ENCODE assay signal across 8 cellular contexts in the genomic region with DNA sequence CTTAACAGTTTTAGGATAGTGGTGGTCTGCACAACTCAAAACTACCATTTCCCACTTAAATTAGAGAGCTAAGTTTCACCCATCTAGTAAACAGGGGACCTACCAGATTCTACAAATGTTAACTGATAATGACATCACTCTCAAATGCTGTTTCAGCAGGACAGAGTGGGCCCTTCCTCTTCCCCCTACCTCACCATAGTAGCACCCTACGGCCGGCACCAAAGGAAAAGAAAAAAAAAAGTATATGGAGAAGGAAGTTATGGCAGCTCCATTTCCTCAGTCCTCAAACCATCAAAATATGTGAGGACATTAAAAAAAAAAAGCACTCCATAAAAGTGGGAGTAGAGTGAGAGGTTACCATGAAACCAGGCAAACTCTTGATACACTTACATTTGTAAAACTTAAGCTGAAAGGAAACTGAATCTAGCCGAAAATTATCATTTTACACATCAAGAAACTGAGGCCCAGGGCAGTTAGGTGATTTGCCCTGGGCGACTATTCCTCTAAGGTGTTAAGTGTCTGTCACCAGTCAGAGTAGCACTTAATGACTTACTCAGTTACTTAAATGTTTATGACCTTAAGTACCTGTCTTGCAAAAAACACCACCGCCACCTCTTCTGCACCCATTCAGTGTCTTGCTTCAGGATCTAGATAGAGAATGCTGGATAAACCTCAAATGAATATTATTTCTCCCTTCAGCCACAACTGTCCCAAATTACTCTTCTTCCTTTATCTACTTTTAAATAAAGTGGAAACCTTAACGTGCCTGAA. TPM values are rescaled to one million over a fixed set of nuclear protein-coding genes. Genes with fewer than 3 reads are reported as not detected.
DNase-seq lines count a peak whose midpoint lies in the region; ATAC-seq and TF ChIP-seq lines count a peak whose summit lies in the region.

No MANE protein-coding gene starts in this region.

- H3K9me2 ChIP-seq in DOHH2 (replicated peaks; ENCODE audit: control insufficient read depth, low read length) (no peaks in the 10 kb centered on the region), Loucy (replicated peaks; ENCODE audit: low read depth, low read length) (no peaks in the 10 kb centered on the region)

- peak overlapping the region; percentile 65 for H3K4me2 ChIP-seq in DOHH2 (ENCODE audit: low read length)
- peak overlapping the region; percentile 99 for H3K4me2 ChIP-seq in Loucy (ENCODE audit: low read depth, low read length, poor library complexity, severe bottlenecking)

- peak overlapping the region; percentile 98 for H3K4me3 Mint-ChIP-seq in memory B cell

- H3K27me3 Mint-ChIP-seq in memory B cell: no peaks in the 10 kb centered on the region

- H3K79me2 ChIP-seq in DOHH2 (ENCODE audit: control insufficient read depth, low read length) (peaks cover 83% of the 10 kb centered on the region), Loucy (ENCODE audit: insufficient read depth, low read length) (peaks cover 85% of the 10 kb centered on the region)

- H2AFZ ChIP-seq in Loucy (ENCODE audit: low read length): no peak overlapping the region

- H3K4me1 ChIP-seq in DOHH2 (ENCODE audit: control insufficient read depth, low read length) (peaks cover 56% of the 10 kb centered on the region), Loucy (ENCODE audit: insufficient read depth, low read length, poor library complexity, severe bottlenecking) (peaks cover 48% of the 10 kb centered on the region), body of pancreas (peaks cover 57% of the 10 kb centered on the region), aorta (ENCODE audit: control insufficient read depth in 1 of 2, insufficient read depth in 2 of 2, low read length in 2 of 2) (peaks cover 2 to 11% of the 10 kb centered on the region in 2 donors)

- no peaks in the 10 kb centered on the region for H3K9me3 Mint-ChIP-seq in memory B cell

- no peak for ATAC-seq in body of pancreas
- no peak for ATAC-seq in memory B cell (ENCODE audit: low read depth)
- ATAC-seq in aorta (ENCODE audit: low FRiP score): no peak
- ATAC-seq in HG02759 (IDR thresholded peaks at IDR 0.05; ENCODE audit: unreplicated experiment): no peak

- H3K27me3 ChIP-seq in DOHH2 (ENCODE audit: control insufficient read depth, low read length) (no peaks in the 10 kb centered on the region), Loucy (ENCODE audit: insufficient read depth, low read length, poor library complexity, severe bottlenecking) (peaks cover 5% of the 10 kb centered on the region), body of pancreas (no peaks in the 10 kb centered on the region), aorta (ENCODE audit: control insufficient read depth in 1 of 2, insufficient read depth in 2 of 2, low read length in 1 of 2) (no peaks in the 10 kb centered on the region)

- no peak for TF ChIP-seq POLR2A in body of pancreas (IDR thresholded peaks at IDR 0.05)

- H3K4me3 ChIP-seq in DOHH2 (ENCODE audit: low read length) (peak overlapping the region; percentile 87), Loucy (ENCODE audit: low read length, poor library complexity, severe bottlenecking) (peak overlapping the region; percentile 86), body of pancreas (peak overlapping the region in 1 of 2 donors; percentile 94), aorta (ENCODE audit: low read length in 2 of 2) (peak overlapping the region; percentile 76 to 88)

- DNase-seq in body of pancreas (peak in 1 of 4 donors; percentile 6), memory B cell (ENCODE audit: low spot score in 2 of 2) (no peak), aorta (no peak), NCI-H1436 treated with DMSO at 0.1 percent for 48 hours (lab: John Stamatoyannopoulos, UW) (no peak), LoVo (ENCODE audit: low spot score) (no peak)

- peak overlapping the region; percentile 83; the same call in 1 of the 2 replicates for H3K27ac ChIP-seq in DOHH2 (ENCODE audit: low read depth, low read length)
- peak overlapping the region in 3 of 4 donors; percentile 98 to 99 (median 98) for H3K27ac ChIP-seq in body of pancreas
- peak overlapping the region in 1 of 2 donors; percentile 37 for H3K27ac ChIP-seq in aorta (ENCODE audit: low read depth in 1 of 2, low read length in 2 of 2)

- peak overlapping the region; percentile 100 for H3K27ac Mint-ChIP-seq in memory B cell

- peaks cover 47% of the 10 kb centered on the region for H4K20me1 ChIP-seq in DOHH2 (ENCODE audit: control insufficient read depth, insufficient read depth, low read depth, low read length)
- H4K20me1 ChIP-seq in Loucy (ENCODE audit: insufficient read depth, low read length, poor library complexity, severe bottlenecking): peaks cover 67% of the 10 kb centered on the region

- peaks cover 41% of the 10 kb centered on the region for H3K4me1 Mint-ChIP-seq in memory B cell

- H3K36me3 ChIP-seq in DOHH2 (ENCODE audit: control insufficient read depth, low read length) (peaks cover 53% of the 10 kb centered on the region), Loucy (ENCODE audit: insufficient read depth, low read length) (peaks cover 6% of the 10 kb centered on the region; the same call in 1 of the 2 replicates), body of pancreas (replicated peaks in 1 of 2; ENCODE audit: insufficient read depth in 1 of 2, low read depth in 2 of 2) (no peaks in the 10 kb centered on the region), aorta (ENCODE audit: control insufficient read depth in 1 of 2, insufficient read depth in 2 of 2, low read length in 1 of 2) (no peaks in the 10 kb centered on the region)

- H3F3A ChIP-seq in DOHH2 (ENCODE audit: control insufficient read depth, insufficient read depth): peaks cover 3% of the 10 kb centered on the region
- H3F3A ChIP-seq in Loucy (ENCODE audit: low read depth): peaks cover 7% of the 10 kb centered on the region; the same call in 1 of the 2 replicates

- WGBS in body of pancreas, 2 donors: 1 to 2% methylated on average over 6 of the region's 6 CpGs
- WGBS in aorta, 2 donors: 1 to 2% methylated on average over 6 of the region's 6 CpGs

- H3K36me3 Mint-ChIP-seq in memory B cell: peaks cover 9% of the 10 kb centered on the region

- H3K9ac ChIP-seq in Loucy (ENCODE audit: low read depth, low read length, poor library complexity, severe bottlenecking): peak overlapping the region; percentile 93

- TF ChIP-seq CTCF in DOHH2 (IDR thresholded peaks at IDR 0.05; ENCODE audit: low read depth, low read length, poor library complexity, severe bottlenecking) (no peak), Loucy (conservative IDR thresholded peaks at IDR 0.05; ENCODE audit: low read length) (no peak), body of pancreas (IDR thresholded peaks at IDR 0.05) (no peak)

- 0 out of 2 replicates have a peak, but pooled peaks cover 1% of the 10 kb centered on the region for H3K9me3 ChIP-seq in DOHH2 (ENCODE audit: control insufficient read depth, insufficient read depth, low read length)
- H3K9me3 ChIP-seq in Loucy (ENCODE audit: insufficient read depth, low read depth, low read length): no peaks in the 10 kb centered on the region
- H3K9me3 ChIP-seq in body of pancreas: no peaks in the 10 kb centered on the region
- H3K9me3 ChIP-seq in aorta (ENCODE audit: control insufficient read depth, low read length): no peaks in the 10 kb centered on the region

- intact Hi-C loops in body of pancreas (cut with DNase I) (no loop called here), aorta (cut with DNase I) (loop anchor here (5.0 to 10.0 kb wide), 3 partner anchors 41 to 119 kb away; no protein-coding TSS in a partner anchor)

RNA-seq across cellular contexts. Expression of gene MSL2, which starts 2.7 kb away (rescaled TPM):
- total RNA-seq in body of pancreas (10 to 100 TPM; 17.5 to 19.2 TPM), aorta (10 to 100 TPM; 27.7 to 33.9 TPM)
- 1 to 10 TPM; 4.9 to 6.2 TPM for polyA plus RNA-seq in aorta

RNA-seq across cellular contexts. Expression of gene PCCB, which starts 56.7 kb away (rescaled TPM):
- total RNA-seq in body of pancreas (10 to 100 TPM; 14.5 to 26.4 TPM), aorta (10 to 100 TPM; 16.4 to 18.7 TPM)
- polyA plus RNA-seq in aorta: 10 to 100 TPM; 11.5 to 15.0 TPM
